In the genomic region with DNA sequence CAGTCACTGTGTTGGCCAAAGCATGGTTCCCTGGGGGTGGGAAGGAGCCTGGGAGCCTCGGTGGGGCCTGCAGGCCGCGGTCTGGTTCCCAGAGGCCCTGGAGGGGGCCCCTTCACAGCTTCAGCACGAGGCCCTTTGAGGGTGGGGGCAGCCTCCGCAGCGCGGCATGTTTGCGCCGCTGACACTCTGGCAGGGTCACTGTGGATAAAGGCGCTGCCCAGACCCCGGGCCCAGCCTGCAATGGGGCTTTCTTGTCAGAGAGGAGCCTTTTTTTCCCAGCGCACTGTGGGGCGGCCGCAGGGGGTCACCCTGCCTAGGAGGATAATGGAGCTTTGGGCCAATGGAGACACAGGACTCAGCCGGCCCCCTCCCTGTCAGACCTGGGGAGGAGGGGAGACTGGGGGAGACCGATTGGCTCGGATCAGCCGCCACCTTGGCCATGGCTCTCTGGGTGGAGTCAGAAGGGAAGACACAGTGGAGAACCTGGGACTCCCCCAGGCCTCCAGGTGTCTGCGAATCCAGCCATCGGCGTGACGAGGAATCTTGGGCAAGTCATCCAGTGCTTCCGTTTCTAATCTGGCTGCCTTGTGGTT, we compare ENCODE assay signal across 1 cellular context.
TF ChIP-seq lines count a peak whose summit lies in the region.

No MANE protein-coding gene starts in this region.

TF ChIP-seq in IMR-90, 13 proteins besides CTCF, POLR2A, EP300 and RAD21:
- no peak for TF ChIP-seq CHD1 (IDR thresholded peaks at IDR 0.05; ENCODE audit: low read depth, low read length)
- no peak for TF ChIP-seq MXI1 (IDR thresholded peaks at IDR 0.05; ENCODE audit: borderline replicate concordance, low read depth, low read length)
